Comparison of ENCODE assay signal across 7 cellular contexts in the genomic region with DNA sequence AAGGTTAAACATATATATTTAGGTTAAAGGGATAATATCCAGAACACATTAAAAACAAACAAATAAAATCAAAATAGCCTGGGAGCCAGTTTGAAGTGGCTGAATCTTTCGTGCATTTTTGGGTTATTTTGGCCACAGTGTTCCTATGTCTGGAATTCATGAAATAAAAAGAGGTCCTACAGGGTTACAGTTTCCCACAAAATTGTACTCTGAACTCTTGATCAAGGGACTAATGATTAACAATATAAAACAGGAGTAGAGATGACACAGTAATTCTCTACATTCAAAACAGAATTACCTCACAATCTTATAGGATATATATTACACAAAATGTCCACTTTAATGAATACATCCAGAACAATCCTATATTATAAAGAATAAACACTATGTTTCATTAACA.
"Had no signal": no experiment of that assay in that cellular context is flagged by ENCODE, and none has a peak within 500 bp of the region (broad histone marks: within the 10 kb centered on the region; RNA-seq: fewer than 3 reads in every experiment).

No MANE protein-coding gene starts in this region.

- H3K4me3 ChIP-seq: GM23338 had no signal

- DNase-seq: H9, HCEC 1CT, KBM-7 had no signal

- ATAC-seq: GM23338 had no signal

- FAIRE-seq: H1, H54, HTR-8/SVneo had no signal

- H2AFZ ChIP-seq: GM23338 had no signal

- H3K4me2 ChIP-seq: GM23338 had no signal
